In genomic region chr6:64012351-64013060, GRCh38 we compare ENCODE assay signal across 9 cellular contexts.
DNase-seq lines count a peak whose midpoint lies in the region; ATAC-seq and TF ChIP-seq lines count a peak whose summit lies in the region.
"Had no signal": no experiment of that assay in that cellular context is flagged by ENCODE, and none has a peak within 500 bp of the region (broad histone marks: within the 10 kb centered on the region; RNA-seq: fewer than 3 reads in every experiment).

No MANE protein-coding gene starts in this region.

- no peak for DNase-seq in AG09319 (ENCODE audit: extremely low read depth, low read depth)
- peak; percentile 48 for DNase-seq in fibroblast of peridontal ligament (ENCODE audit: extremely low read depth)
- peak; percentile 90 for DNase-seq in pons (ENCODE audit: low spot score)
- no peak for DNase-seq in CD1c-positive myeloid dendritic cell (ENCODE audit: extremely low spot score)
- DNase-seq in stimulated activated naive CD8-positive, alpha-beta T cell treated with anti-CD3 and anti-CD28 coated beads, Interleukin-15, Interleukin-2, amounts not matched to agents 100 U/mL and 50 U/mL, for 24 hours: no peak
- no peak for DNase-seq in body of pancreas
- DNase-seq: stimulated activated naive B cell treated with anti-CD40 and anti-IgM and Interleukin-4, amounts not matched to agents 10 μg/mL and 1 μg/mL and 100 μg/mL, for 72 hours had no signal

- H3K4me3 ChIP-seq in OCI-LY3 (ENCODE audit: low read length) (no peak overlapping the region), body of pancreas (no peak overlapping the region)

- no peak overlapping the region for H2AFZ ChIP-seq in OCI-LY3 (ENCODE audit: low read depth, low read length)

- TF ChIP-seq CTCF in AG09319 (IDR thresholded peaks at IDR 0.05; ENCODE audit: low read depth, low read length): peak; percentile 53
- peak; percentile 94 for TF ChIP-seq CTCF in OCI-LY3 (IDR thresholded peaks at IDR 0.05; ENCODE audit: low read depth, low read length)
- TF ChIP-seq CTCF in body of pancreas (IDR thresholded peaks at IDR 0.05): peak in 2 of 7 experiments; percentile 17 to 20

- H3K4me1 ChIP-seq in OCI-LY3 (ENCODE audit: low read length) (no peaks in the 10 kb centered on the region), body of pancreas (no peaks in the 10 kb centered on the region)

- no peaks in the 10 kb centered on the region for H3K79me2 ChIP-seq in OCI-LY3 (ENCODE audit: low read length)

- H3K9me3 ChIP-seq in OCI-LY3 (ENCODE audit: insufficient read depth, low read length) (no peaks in the 10 kb centered on the region), body of pancreas (no peaks in the 10 kb centered on the region)

- WGBS in body of pancreas, 2 donors: 50 to 55% methylated on average over 4 of the region's 4 CpGs

- H3K9ac ChIP-seq in OCI-LY3 (ENCODE audit: low read length): no peak overlapping the region

- intact Hi-C loops in body of pancreas (cut with DNase I): no loop called here

- H4K20me1 ChIP-seq in OCI-LY3 (ENCODE audit: insufficient read depth, low read length): no peaks in the 10 kb centered on the region

- H3K36me3 ChIP-seq in OCI-LY3 (replicated peaks; ENCODE audit: low read depth, low read length): no peaks in the 10 kb centered on the region
- H3K36me3 ChIP-seq in body of pancreas (replicated peaks in 1 of 2; ENCODE audit: insufficient read depth in 1 of 2, low read depth in 2 of 2): no peaks in the 10 kb centered on the region

- ATAC-seq in HG02610 (IDR thresholded peaks at IDR 0.05; ENCODE audit: unreplicated experiment): peak; percentile 67
- no peak for ATAC-seq in stimulated activated naive CD8-positive, alpha-beta T cell treated with anti-CD3 and anti-CD28 coated beads, Interleukin-15, Interleukin-2, amounts not matched to agents 100 U/mL and 50 U/mL, for 24 hours
- ATAC-seq in body of pancreas: no peak

- TF ChIP-seq POLR2A in body of pancreas (IDR thresholded peaks at IDR 0.05): no peak

- H3K4me2 ChIP-seq in OCI-LY3 (ENCODE audit: low read length): no peak overlapping the region

- H3K27me3 ChIP-seq in OCI-LY3 (ENCODE audit: low read depth, low read length) (no peaks in the 10 kb centered on the region), body of pancreas (no peaks in the 10 kb centered on the region)

- no peak overlapping the region for H3K27ac ChIP-seq in OCI-LY3 (ENCODE audit: low read length)
- H3K27ac ChIP-seq in body of pancreas: no peak overlapping the region

Comparison
In these comparisons a context has a peak if more than half of its experiments do, and no peak if none do; other contexts are left out.
1. DNase-seq: peak in fibroblast of peridontal ligament (single experiment) and pons (single experiment); none in AG09319 (single experiment), CD1c-positive myeloid dendritic cell (single experiment), stimulated activated naive CD8-positive, alpha-beta T cell treated with anti-CD3 and anti-CD28 coated beads, Interleukin-15, Interleukin-2, amounts not matched to agents 100 U/mL and 50 U/mL, for 24 hours (single experiment) and body of pancreas (0 of 4).